ENCODE assay signal across 8 cellular contexts in the genomic region with DNA sequence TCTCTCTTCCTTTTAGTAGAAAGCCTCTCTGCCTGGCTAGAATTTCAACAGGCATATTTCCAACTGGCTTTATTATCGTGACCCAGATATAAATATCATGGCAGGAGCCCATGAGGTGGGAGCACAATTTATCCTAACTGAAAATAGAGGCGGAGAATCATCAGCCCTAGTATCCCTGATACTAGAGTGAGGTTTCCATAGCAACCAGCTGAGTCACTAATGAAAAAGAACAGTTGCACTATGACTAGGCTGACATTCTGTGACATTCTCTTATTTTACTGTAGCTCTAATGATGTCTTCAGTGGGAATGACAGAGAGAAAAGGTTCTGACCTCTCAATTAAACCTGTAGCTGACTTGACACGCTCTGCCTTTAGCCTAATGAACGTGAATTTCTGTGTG.
DNase-seq lines count a peak whose midpoint lies in the region; ATAC-seq and TF ChIP-seq lines count a peak whose summit lies in the region.

No MANE protein-coding gene starts in this region.

- H3K27me3 ChIP-seq in heart left ventricle: no peaks in the 10 kb centered on the region

- TF ChIP-seq CTCF in foreskin fibroblast (IDR thresholded peaks at IDR 0.05; ENCODE audit: low read depth, low read length) (no peak), heart left ventricle (IDR thresholded peaks at IDR 0.05) (no peak)

- H3K36me3 ChIP-seq in heart left ventricle: no peaks in the 10 kb centered on the region

- peaks cover 0 to 9% (median 0%) of the 10 kb centered on the region in 12 donors for H3K4me1 ChIP-seq in heart left ventricle

- no peaks in the 10 kb centered on the region for H3K9me3 ChIP-seq in heart left ventricle

- DNase-seq in Daoy (ENCODE audit: low read depth) (peak; percentile 70), NCI-H460 (ENCODE audit: extremely low read depth, low read depth) (peak; percentile 93), foreskin fibroblast (peak; percentile 78 to 88), heart left ventricle (no peak), NCI-H1048 (lab: John Stamatoyannopoulos, UW) (no peak), DMS153 treated with DMSO at 0.1 percent for 48 hours (lab: John Stamatoyannopoulos, UW; ENCODE audit: unreplicated experiment) (no peak)
- DNase-seq in central memory CD4-positive, alpha-beta T cell: no peak

- H3K27ac ChIP-seq in heart left ventricle: no peak overlapping the region

- ATAC-seq in GM21723 (IDR thresholded peaks at IDR 0.05; ENCODE audit: unreplicated experiment) (peak; percentile 60), heart left ventricle (no peak)

- intact Hi-C loops in heart left ventricle (cut with DNase I): no loop called here

- 55 to 67% (median 63%) methylated on average over 4 of the region's 4 CpGs for WGBS in heart left ventricle, 4 donors

- no peak for TF ChIP-seq POLR2A in heart left ventricle (IDR thresholded peaks at IDR 0.05)

- H3K4me3 ChIP-seq in foreskin fibroblast (ENCODE audit: low read depth in 1 of 2, low read length in 2 of 2): no peak overlapping the region
- no peak overlapping the region for H3K4me3 ChIP-seq in heart left ventricle

Comparison
In these comparisons a context has a peak if more than half of its experiments do, and no peak if none do; other contexts are left out.
1. DNase-seq: peak in Daoy (single experiment), NCI-H460 (single experiment) and foreskin fibroblast (2 of 2); none in heart left ventricle (0 of 5), NCI-H1048 (single experiment), central memory CD4-positive, alpha-beta T cell (single experiment) and DMS153 treated with DMSO at 0.1 percent for 48 hours (single experiment).